In genomic region chr1:24992124-24992760, GRCh38 we compare ENCODE assay signal across 17 cellular contexts.
DNase-seq lines count a peak whose midpoint lies in the region; ATAC-seq lines count a peak whose summit lies in the region.
"Had no signal": no experiment of that assay in that cellular context is flagged by ENCODE, and none has a peak within 500 bp of the region (broad histone marks: within the 10 kb centered on the region; RNA-seq: fewer than 3 reads in every experiment).

No MANE protein-coding gene starts in this region.

- peaks cover 0 to 9% of the 10 kb centered on the region in 2 donors for H3K27me3 ChIP-seq in mucosa of rectum (ENCODE audit: control insufficient read depth in 2 of 2, insufficient read depth in 2 of 2, low read length in 2 of 2)

- ATAC-seq in stimulated activated naive CD8-positive, alpha-beta T cell treated with anti-CD3 and anti-CD28 coated beads, Interleukin-15, Interleukin-2, amounts not matched to agents 100 U/mL and 50 U/mL, for 24 hours: no peak
- peak; percentile 2 for ATAC-seq in activated T-helper 17 cell treated with anti-CD3 and anti-CD28 coated beads, Interleukin-2, amount 50 U/mL, for 72 hours (replicated peaks)
- no peak for ATAC-seq in HG03460 (IDR thresholded peaks at IDR 0.05; ENCODE audit: unreplicated experiment)

- H3K36me3 Mint-ChIP-seq in stimulated activated naive CD8-positive, alpha-beta T cell treated with anti-CD3 and anti-CD28 coated beads, Interleukin-15, Interleukin-2, amounts not matched to agents 100 ng/mL and 50 ng/mL, for 24 hours (ENCODE audit: low read depth): peaks cover 20% of the 10 kb centered on the region
- H3K36me3 Mint-ChIP-seq in activated T-helper 17 cell treated with anti-CD3 and anti-CD28 coated beads, Interleukin-2, amount 50 U/mL, for 72 hours (ENCODE audit: low read depth): no peaks in the 10 kb centered on the region

- H3K4me1 Mint-ChIP-seq in stimulated activated naive CD8-positive, alpha-beta T cell treated with anti-CD3 and anti-CD28 coated beads, Interleukin-15, Interleukin-2, amounts not matched to agents 100 ng/mL and 50 ng/mL, for 24 hours (ENCODE audit: low read depth): peaks cover 99% of the 10 kb centered on the region
- peaks cover 61% of the 10 kb centered on the region for H3K4me1 Mint-ChIP-seq in activated T-helper 17 cell treated with anti-CD3 and anti-CD28 coated beads, Interleukin-2, amount 50 U/mL, for 72 hours

- no peak for DNase-seq in stimulated activated naive CD8-positive, alpha-beta T cell treated with anti-CD3 and anti-CD28 coated beads, Interleukin-15, Interleukin-2, amounts not matched to agents 100 U/mL and 50 U/mL, for 24 hours
- no peak for DNase-seq in stimulated activated naive CD4-positive, alpha-beta T cell (lab: John Stamatoyannopoulos, UW)
- DNase-seq in HuH-7 (ENCODE audit: low spot score): no peak
- DNase-seq in GDM1 (lab: John Stamatoyannopoulos, UW): no peak
- DNase-seq: activated CD4-positive, CD25-positive, alpha-beta regulatory T cell treated with anti-CD3 and anti-CD28 coated beads, Interleukin-2, amount 50 U/mL, for 72 hours; activated gamma-delta T cell; DMS 273 treated with DMSO at 0.1 percent for 48 hours; hippocampal formation; mucosa of descending colon; NCI-H774; T-helper 9 cell had no signal

- peak overlapping the region; percentile 98 for H3K27ac Mint-ChIP-seq in stimulated activated naive CD8-positive, alpha-beta T cell treated with anti-CD3 and anti-CD28 coated beads, Interleukin-15, Interleukin-2, amounts not matched to agents 100 ng/mL and 50 ng/mL, for 24 hours
- H3K27ac Mint-ChIP-seq in activated T-helper 17 cell treated with anti-CD3 and anti-CD28 coated beads, Interleukin-2, amount 50 U/mL, for 72 hours: peak overlapping the region; percentile 94

- peaks cover 0 to 9% of the 10 kb centered on the region in 2 donors for H3K4me1 ChIP-seq in mucosa of rectum (ENCODE audit: control insufficient read depth in 2 of 2, insufficient read depth in 2 of 2, low read length in 2 of 2)
- H3K4me1 ChIP-seq: parathyroid adenoma had no signal

- peaks cover 4% of the 10 kb centered on the region for H3K9me3 Mint-ChIP-seq in stimulated activated naive CD8-positive, alpha-beta T cell treated with anti-CD3 and anti-CD28 coated beads, Interleukin-15, Interleukin-2, amounts not matched to agents 100 ng/mL and 50 ng/mL, for 24 hours
- H3K9me3 Mint-ChIP-seq in activated T-helper 17 cell treated with anti-CD3 and anti-CD28 coated beads, Interleukin-2, amount 50 U/mL, for 72 hours: peaks cover 4% of the 10 kb centered on the region

- no peak overlapping the region for H3K9ac ChIP-seq in mucosa of rectum (ENCODE audit: low read depth in 1 of 2, low read length in 2 of 2)
- H3K9ac ChIP-seq: parathyroid adenoma had no signal

- peak overlapping the region; percentile 70 for H3K4me3 Mint-ChIP-seq in stimulated activated naive CD8-positive, alpha-beta T cell treated with anti-CD3 and anti-CD28 coated beads, Interleukin-15, Interleukin-2, amounts not matched to agents 100 ng/mL and 50 ng/mL, for 24 hours
- H3K4me3 Mint-ChIP-seq in activated T-helper 17 cell treated with anti-CD3 and anti-CD28 coated beads, Interleukin-2, amount 50 U/mL, for 72 hours: peak overlapping the region; percentile 76

- H3K4me3 ChIP-seq in mucosa of rectum (ENCODE audit: low read length in 2 of 2): no peak overlapping the region
- H3K4me3 ChIP-seq: mucosa of descending colon had no signal

- H3K27ac ChIP-seq in mucosa of rectum (ENCODE audit: low read depth in 2 of 2, low read length in 2 of 2): peak overlapping the region; percentile 39 to 72
- H3K27ac ChIP-seq: parathyroid adenoma, RWPE1 had no signal

- H3K27me3 Mint-ChIP-seq in stimulated activated naive CD8-positive, alpha-beta T cell treated with anti-CD3 and anti-CD28 coated beads, Interleukin-15, Interleukin-2, amounts not matched to agents 100 ng/mL and 50 ng/mL, for 24 hours: no peaks in the 10 kb centered on the region
- H3K27me3 Mint-ChIP-seq in activated T-helper 17 cell treated with anti-CD3 and anti-CD28 coated beads, Interleukin-2, amount 50 U/mL, for 72 hours: no peaks in the 10 kb centered on the region

- H3K9me3 ChIP-seq in mucosa of rectum (ENCODE audit: control insufficient read depth in 2 of 2, low read length in 2 of 2): no peaks in the 10 kb centered on the region
- H3K9me3 ChIP-seq: mucosa of descending colon had no signal

- H3K36me3 ChIP-seq in mucosa of rectum (ENCODE audit: control insufficient read depth in 2 of 2, insufficient read depth in 2 of 2, low read length in 2 of 2): no peaks in the 10 kb centered on the region
